ENCODE assay signal across 26 cellular contexts in genomic region chr1:118302145-118302544, GRCh38.
DNase-seq lines count a peak whose midpoint lies in the region; TF ChIP-seq lines count a peak whose summit lies in the region.
"Had no signal": no experiment of that assay in that cellular context is flagged by ENCODE, and none has a peak within 500 bp of the region (broad histone marks: within the 10 kb centered on the region; RNA-seq: fewer than 3 reads in every experiment).

No MANE protein-coding gene starts in this region.

- intact Hi-C loops in left ventricle myocardium inferior (cut with micrococcal nuclease), result no loop called here

- H3K9me3 ChIP-seq in left ventricle myocardium inferior (replicated peaks), result no peaks in the 10 kb centered on the region
- H3K9me3 ChIP-seq: HAP-1, SJSA1, transverse colon had no signal

- no peaks in the 10 kb centered on the region for H3K9me3 Mint-ChIP-seq in neural crest cell
- H3K9me3 Mint-ChIP-seq: activated naive CD8-positive, alpha-beta T cell treated with anti-CD3 and anti-CD28 coated beads, Interleukin-2, amount 50 U/mL, for 24 hours; activated T-cell treated with anti-CD3 and anti-CD28 coated beads, Interleukin-2, amount 50 U/mL, for 72 hours had no signal

- no peaks in the 10 kb centered on the region for H3K27me3 Mint-ChIP-seq in neural crest cell (ENCODE audit: low read depth)
- H3K27me3 Mint-ChIP-seq: activated CD8-positive, alpha-beta memory T cell treated with anti-CD3 and anti-CD28 coated beads, Interleukin-2, amount 10 ng/mL, durations not matched to agents 7 days and 5 days had no signal

- H3K27ac ChIP-seq in left ventricle myocardium inferior (replicated peaks), result peak overlapping the region; percentile 60
- H3K27ac ChIP-seq: HL-60, KMS-11, SJSA1, transverse colon had no signal

- H3K4me3 Mint-ChIP-seq in neural crest cell, result no peak overlapping the region
- H3K4me3 Mint-ChIP-seq: activated CD8-positive, alpha-beta memory T cell treated with anti-CD3 and anti-CD28 coated beads, Interleukin-2, amount 10 ng/mL, durations not matched to agents 7 days and 5 days; activated naive CD8-positive, alpha-beta T cell treated with anti-CD3 and anti-CD28 coated beads, Interleukin-2, amount 50 U/mL, for 24 hours; activated T-cell treated with anti-CD3 and anti-CD28 coated beads, Interleukin-2, amount 50 U/mL, for 72 hours had no signal

- TF ChIP-seq CTCF in AG10803 (conservative IDR thresholded peaks at IDR 0.05; ENCODE audit: low read length) (no peak), left ventricle myocardium inferior (IDR thresholded peaks at IDR 0.05; ENCODE audit: borderline replicate concordance) (no peak), neural crest cell (conservative IDR thresholded peaks at IDR 0.05) (no peak)

- DNase-seq in AG10803 (ENCODE audit: low read depth) (peak; percentile 33), M059J (ENCODE audit: low read depth) (peak; percentile 13), left ventricle myocardium inferior (no peak), neural crest cell (ENCODE audit: low read depth, low spot score) (no peak), NCI-H345 treated with DMSO at 0.1 percent for 48 hours (lab: John Stamatoyannopoulos, UW; ENCODE audit: unreplicated experiment) (no peak), dermis blood vessel endothelial cell (no peak), NCI-H82 (lab: John Stamatoyannopoulos, UW) (no peak)
- no peak for DNase-seq in effector CD8-positive, alpha-beta T cell (lab: John Stamatoyannopoulos, UW)
- DNase-seq: activated CD4-positive, alpha-beta T cell treated with anti-CD3 and anti-CD28 coated beads, Interleukin-2, amount 50 U/mL, for 1 hour; activated CD4-positive, CD25-positive, alpha-beta regulatory T cell; activated CD8-positive, alpha-beta memory T cell treated with anti-CD3 and anti-CD28 coated beads, Interleukin-2, amount 10 ng/mL, durations not matched to agents 7 days and 5 days; activated naive CD8-positive, alpha-beta T cell treated with anti-CD3 and anti-CD28 coated beads, Interleukin-2, amount 50 U/mL, for 24 hours; activated T-cell treated with anti-CD3 and anti-CD28 coated beads, Interleukin-2, amount 50 U/mL, for 72 hours; caudate nucleus; DMS 273 treated with DMSO at 0.1 percent for 48 hours; hypothalamus; left colon; NCI-H1417 treated with DMSO at 0.1 percent for 48 hours; posterior cingulate gyrus; stimulated activated CD4-positive, alpha-beta T cell treated with anti-CD3 and anti-CD28 coated beads, Interleukin-15, amount 100 ng/mL, for 24 hours; stimulated activated CD4-positive, alpha-beta T cell treated with anti-CD3 and anti-CD28 coated beads, Interleukin-4, amount 100 ng/mL, for 4 hours; transverse colon had no signal

- H3K4me1 Mint-ChIP-seq in neural crest cell, result peaks cover 70% of the 10 kb centered on the region
- H3K4me1 Mint-ChIP-seq: activated CD8-positive, alpha-beta memory T cell treated with anti-CD3 and anti-CD28 coated beads, Interleukin-2, amount 10 ng/mL, durations not matched to agents 7 days and 5 days; activated naive CD8-positive, alpha-beta T cell treated with anti-CD3 and anti-CD28 coated beads, Interleukin-2, amount 50 U/mL, for 24 hours had no signal

- peak overlapping the region; percentile 87 for H3K27ac Mint-ChIP-seq in neural crest cell (ENCODE audit: unreplicated experiment)
- H3K27ac Mint-ChIP-seq: activated CD8-positive, alpha-beta memory T cell treated with anti-CD3 and anti-CD28 coated beads, Interleukin-2, amount 10 ng/mL, durations not matched to agents 7 days and 5 days; activated naive CD8-positive, alpha-beta T cell treated with anti-CD3 and anti-CD28 coated beads, Interleukin-2, amount 50 U/mL, for 24 hours; activated T-cell treated with anti-CD3 and anti-CD28 coated beads, Interleukin-2, amount 50 U/mL, for 72 hours had no signal

- H3K4me3 ChIP-seq in AG10803 (ENCODE audit: low read length) (no peak overlapping the region), left ventricle myocardium inferior (no peak overlapping the region)
- H3K4me3 ChIP-seq: HAP-1, SJSA1, transverse colon had no signal

- no peaks in the 10 kb centered on the region for H3K36me3 Mint-ChIP-seq in neural crest cell (ENCODE audit: low read depth)
- H3K36me3 Mint-ChIP-seq: activated CD8-positive, alpha-beta memory T cell treated with anti-CD3 and anti-CD28 coated beads, Interleukin-2, amount 10 ng/mL, durations not matched to agents 7 days and 5 days had no signal

- no peaks in the 10 kb centered on the region for H3K36me3 ChIP-seq in left ventricle myocardium inferior
- H3K36me3 ChIP-seq: HAP-1, SJSA1, transverse colon had no signal

- peaks cover 36% of the 10 kb centered on the region for H3K4me1 ChIP-seq in left ventricle myocardium inferior
- H3K4me1 ChIP-seq: SJSA1, transverse colon had no signal

- no peaks in the 10 kb centered on the region for H3K27me3 ChIP-seq in left ventricle myocardium inferior (ENCODE audit: low read depth)
- H3K27me3 ChIP-seq: SJSA1, transverse colon had no signal

Comparison
In these comparisons a context has a peak if more than half of its experiments do, and no peak if none do; other contexts are left out.
1. DNase-seq: peak in AG10803 (single experiment) and M059J (single experiment); none in left ventricle myocardium inferior (single experiment), neural crest cell (single experiment), NCI-H345 treated with DMSO at 0.1 percent for 48 hours (single experiment), dermis blood vessel endothelial cell (single experiment), NCI-H82 (single experiment) and effector CD8-positive, alpha-beta T cell (single experiment).